Comparison of ENCODE assay signal across 19 cellular contexts in genomic region chr18:79323471-79323870, GRCh38.
DNase-seq lines count a peak whose midpoint lies in the region; ATAC-seq, FAIRE-seq and TF ChIP-seq lines count a peak whose summit lies in the region.
"Had no signal": no experiment of that assay in that cellular context is flagged by ENCODE, and none has a peak within 500 bp of the region (broad histone marks: within the 10 kb centered on the region; RNA-seq: fewer than 3 reads in every experiment).

No MANE protein-coding gene starts in this region.

- H3K4me3 ChIP-seq in fibroblast of villous mesenchyme (ENCODE audit: low read depth, low read length) (peak overlapping the region; percentile 1), HepG2 (replicated peaks in 1 of 3; ENCODE audit: insufficient read depth in 1 of 3, low read depth in 2 of 3, low read length in 3 of 3) (no peak overlapping the region), OCI-LY7 (ENCODE audit: low read depth, low read length, poor library complexity, severe bottlenecking) (no peak overlapping the region)

- in situ Hi-C loops in HepG2 (cut with HindIII; ENCODE audit: extremely low pct_ligation_motif_present, low pct_unique_long_range_greater_than_20kb) = no loop called here

- TF ChIP-seq EP300 in HepG2 (IDR thresholded peaks at IDR 0.05; ENCODE audit: low read depth in 2 of 2, low read length in 2 of 2) = no peak
- no peak for TF ChIP-seq EP300 in HepG2 (CRISPR knock-in tag; IDR thresholded peaks at IDR 0.05; ENCODE audit: borderline replicate concordance)

- ATAC-seq in HepG2 (no peak), Right ventricle myocardium inferior (no peak)
- ATAC-seq: HCT116 had no signal

- H3K36me3 ChIP-seq in HepG2 (replicated peaks in 1 of 2; ENCODE audit: control insufficient read depth in 1 of 2, insufficient read depth in 2 of 2, low read length in 2 of 2) (peaks cover 0 to 8% of the 10 kb centered on the region in 2 experiments; a peak in 3 of 5 replicates), OCI-LY7 (ENCODE audit: insufficient read depth, low read length) (peaks cover 8% of the 10 kb centered on the region; the same call in 1 of the 2 replicates)

- intact Hi-C loops in HepG2 (cut with micrococcal nuclease; ENCODE audit: unreplicated experiment) = no loop called here
- intact Hi-C loops in OCI-LY7 (cut with micrococcal nuclease; ENCODE audit: unreplicated experiment) = no loop called here
- intact Hi-C loops in Right ventricle myocardium inferior (cut with DNase I) = no loop called here

- H4K20me1 ChIP-seq in HepG2 (ENCODE audit: insufficient read depth, low read length) = no peaks in the 10 kb centered on the region
- H4K20me1 ChIP-seq in OCI-LY7 (ENCODE audit: insufficient read depth, low read length) = no peaks in the 10 kb centered on the region

- H3K79me2 ChIP-seq in HepG2 (ENCODE audit: insufficient read depth, low read length) (no peaks in the 10 kb centered on the region), OCI-LY7 (ENCODE audit: insufficient read depth, low read depth, low read length) (no peaks in the 10 kb centered on the region)

- H3K9ac ChIP-seq in HepG2 (ENCODE audit: insufficient read depth, low read depth, low read length) = no peak overlapping the region

- CTCF ChIA-PET in HepG2 (lab: Yijun Ruan, JAX; ENCODE audit: low intra/inter-chr PET ratio, low total read pairs) (no interaction called here), OCI-LY7 (lab: Charles Lee; ENCODE audit: unreplicated experiment) (no interaction called here)

- H2AFZ ChIP-seq in HepG2 (ENCODE audit: low read length) = no peak overlapping the region
- no peak overlapping the region for H2AFZ ChIP-seq in OCI-LY7 (ENCODE audit: low read length)

- H3K4me1 ChIP-seq in HepG2 (ENCODE audit: insufficient read depth, low read length) (no peaks in the 10 kb centered on the region), OCI-LY7 (ENCODE audit: insufficient read depth, low read length, poor library complexity, severe bottlenecking) (no peaks in the 10 kb centered on the region)
- H3K4me1 ChIP-seq: Caco-2 had no signal

- H3K9me3 ChIP-seq in HepG2 (ENCODE audit: low read length) (no peaks in the 10 kb centered on the region), OCI-LY7 (ENCODE audit: low read length) (0 out of 2 replicates have a peak, but pooled peaks cover 5% of the 10 kb centered on the region)
- H3K9me3 ChIP-seq: Caco-2 had no signal

- POLR2A ChIA-PET in HepG2 (lab: Yijun Ruan, JAX) = no interaction called here
- POLR2A ChIA-PET in OCI-LY7 (lab: Charles Lee) = no interaction called here

- 95% methylated on average over 9 of the region's 9 CpGs for WGBS in HepG2 (ENCODE audit: low lambda C conversion rate)

- H3K27ac ChIP-seq in HepG2 (ENCODE audit: extremely low read length, insufficient read depth, low read length) (no peak overlapping the region), OCI-LY7 (ENCODE audit: low read depth, low read length, poor library complexity, severe bottlenecking) (no peak overlapping the region)
- H3K27ac ChIP-seq: C4-2B, HL-60 had no signal

- DNase-seq in Ammon's horn (ENCODE audit: low spot score) (peak; percentile 54), fibroblast of villous mesenchyme (ENCODE audit: low read depth) (no peak), medulla oblongata (ENCODE audit: extremely low spot score) (peak; percentile 67), superior temporal gyrus (ENCODE audit: extremely low spot score) (peak; percentile 57), HepG2 (ENCODE audit: low spot score) (no peak), NCI-H2171 (lab: John Stamatoyannopoulos, UW) (no peak), OCI-LY7 (ENCODE audit: low spot score) (no peak), Right ventricle myocardium inferior (ENCODE audit: missing footprints) (no peak)
- DNase-seq: 8988T; Caco-2; CD4-positive, alpha-beta T cell; GDM1; GOT3; H7; HFFc6; IMR-90 had no signal

- TF ChIP-seq CTCF in fibroblast of villous mesenchyme (IDR thresholded peaks at IDR 0.05; ENCODE audit: insufficient read depth, low read depth, low read length) = no peak
- no peak for TF ChIP-seq CTCF in HepG2 (CRISPR knock-in tag; IDR thresholded peaks at IDR 0.05)
- TF ChIP-seq CTCF in OCI-LY7 (conservative IDR thresholded peaks at IDR 0.05; ENCODE audit: low read length) = no peak

- BruUV-seq in HepG2 (replicated peaks; lab: Mats Ljungman, UMichigan) (no TSS peak), OCI-LY7 (replicated peaks; lab: Mats Ljungman, UMichigan) (no TSS peak)

- H3K27me3 ChIP-seq in HepG2 (ENCODE audit: control insufficient read depth in 1 of 2, insufficient read depth in 2 of 2, low read length in 2 of 2) = no peaks in the 10 kb centered on the region

- H3K9me2 ChIP-seq in OCI-LY7 (ENCODE audit: insufficient read depth, low read length) = no peaks in the 10 kb centered on the region

- H3K4me2 ChIP-seq in HepG2 (ENCODE audit: low read depth, low read length) (no peak overlapping the region), OCI-LY7 (ENCODE audit: low read length) (no peak overlapping the region)

- FAIRE-seq in HepG2 (lab: Jason Lieb, UNC) = no peak

- no peak for TF ChIP-seq POLR2A in HepG2 (IDR thresholded peaks at IDR 0.05; ENCODE audit: insufficient read depth in 1 of 2, low read depth in 2 of 2, low read length in 2 of 2)

- TF ChIP-seq RAD21 in HepG2 (CRISPR knock-in tag; IDR thresholded peaks at IDR 0.05) = no peak

TF ChIP-seq in HepG2, 621 proteins besides CTCF, POLR2A, EP300 and RAD21:
- TF ChIP-seq ZSCAN29 (CRISPR knock-in tag; conservative IDR thresholded peaks at IDR 0.05) (no peak), GMEB1 (CRISPR knock-in tag; IDR thresholded peaks at IDR 0.05; ENCODE audit: borderline replicate concordance) (no peak)

Comparison
In these comparisons a context has a peak if more than half of its experiments do, and no peak if none do; other contexts are left out.
1. DNase-seq: peak in Ammon's horn (single experiment), medulla oblongata (single experiment) and superior temporal gyrus (single experiment); none in fibroblast of villous mesenchyme (single experiment), HepG2 (single experiment), NCI-H2171 (single experiment), OCI-LY7 (single experiment) and Right ventricle myocardium inferior (single experiment).